In genomic region chr1:2045468-2046224, GRCh38 we compare ENCODE assay signal across 13 cellular contexts. TPM values are rescaled to one million over a fixed set of nuclear protein-coding genes. Genes with fewer than 3 reads are reported as not detected.
DNase-seq lines count a peak whose midpoint lies in the region; ATAC-seq, FAIRE-seq and TF ChIP-seq lines count a peak whose summit lies in the region.
"Had no signal": no experiment of that assay in that cellular context is flagged by ENCODE, and none has a peak within 500 bp of the region (broad histone marks: within the 10 kb centered on the region; RNA-seq: fewer than 3 reads in every experiment).

No MANE protein-coding gene starts in this region.

- no peak overlapping the region for H3K4me3 ChIP-seq in K562
- no peak overlapping the region for H3K4me3 ChIP-seq in mesenchymal stem cell (ENCODE audit: insufficient read depth in 1 of 2, low read depth in 1 of 2, low read length in 2 of 2)

- no peak overlapping the region for H4K91ac ChIP-seq in mesenchymal stem cell (ENCODE audit: low read length)

- peaks cover 3% of the 10 kb centered on the region for H3K9me1 ChIP-seq in K562 (ENCODE audit: control insufficient read depth, insufficient read depth, low read length)

- H4K20me1 ChIP-seq in K562 (replicated peaks; ENCODE audit: control insufficient read depth, insufficient read depth, low read length) = peaks cover 25% of the 10 kb centered on the region

- H2AK5ac ChIP-seq in mesenchymal stem cell (ENCODE audit: low read length, severe bottlenecking) = no peak overlapping the region

- H3K4me1 Mint-ChIP-seq in stimulated activated naive CD8-positive, alpha-beta T cell treated with anti-CD3 and anti-CD28 coated beads, Interleukin-15, Interleukin-2, amounts not matched to agents 100 ng/mL and 50 ng/mL, for 24 hours (ENCODE audit: low read depth) = peaks cover 27% of the 10 kb centered on the region

- H3K27me3 ChIP-seq in K562 (ENCODE audit: control insufficient read depth in 2 of 2, insufficient read depth in 2 of 2, low read length in 2 of 2) (peaks cover 29 to 64% of the 10 kb centered on the region in 2 experiments; a peak in 4 of 5 replicates), mesenchymal stem cell (ENCODE audit: control insufficient read depth in 1 of 2, insufficient read depth in 1 of 2, low read length in 2 of 2) (peaks cover 23 to 61% of the 10 kb centered on the region in 2 experiments)

- H3K36me3 ChIP-seq in K562 (ENCODE audit: control insufficient read depth, insufficient read depth, low read length) (no peaks in the 10 kb centered on the region), mesenchymal stem cell (ENCODE audit: control insufficient read depth in 1 of 2, insufficient read depth in 2 of 2, low read depth in 1 of 2, low read length in 2 of 2) (no peaks in the 10 kb centered on the region)

- H3K79me2 ChIP-seq in K562 (ENCODE audit: control insufficient read depth, insufficient read depth, low read length) = no peaks in the 10 kb centered on the region

- CTCF ChIA-PET in K562 (lab: Yijun Ruan, JAX; ENCODE audit: low intra/inter-chr PET ratio) = interaction anchor here (1.0 to 5.4 kb wide), 4 partner anchors 46 to 110 kb away, joined by 3 to 47 read pairs (median 11); no protein-coding TSS in a partner anchor

- peaks cover 4% of the 10 kb centered on the region for H3K79me1 ChIP-seq in mesenchymal stem cell (replicated peaks; ENCODE audit: low read length, poor library complexity, severe bottlenecking)

- no peak overlapping the region for H3K27ac ChIP-seq in K562 (ENCODE audit: extremely low read depth, low read depth, low read length)
- no peak overlapping the region for H3K27ac ChIP-seq in mesenchymal stem cell (ENCODE audit: low read length, poor library complexity, severe bottlenecking)
- H3K27ac ChIP-seq: HL-60 had no signal

- TF ChIP-seq CTCF in K562 (IDR thresholded peaks at IDR 0.05 in 2 of 3, conservative IDR thresholded peaks at IDR 0.05 in 1 of 3; ENCODE audit: insufficient read depth in 2 of 3, low read depth in 1 of 3, low read length in 3 of 3) = no peak

- TF ChIP-seq RAD21 in K562 (CRISPR knock-in tag; conservative IDR thresholded peaks at IDR 0.05 in 1 of 2, IDR thresholded peaks at IDR 0.05 in 1 of 2) = no peak

- no peak overlapping the region for H2BK5ac ChIP-seq in mesenchymal stem cell (ENCODE audit: low read depth, low read length, poor library complexity, severe bottlenecking)

- H2AFZ ChIP-seq in K562 (ENCODE audit: low read depth, low read length) (no peak overlapping the region), mesenchymal stem cell (ENCODE audit: low read depth, low read length) (no peak overlapping the region)

- FAIRE-seq in K562 (lab: Jason Lieb, UNC) = peak; percentile 75

- WGBS in K562 (ENCODE audit: insufficient coverage, low coverage, missing lambda C conversion rate) = under 1% methylated on average over 18 of the region's 18 CpGs
- 75% methylated on average over 17 of the region's 18 CpGs for WGBS in mesenchymal stem cell

- no peaks in the 10 kb centered on the region for H3K9me3 Mint-ChIP-seq in stimulated activated naive CD8-positive, alpha-beta T cell treated with anti-CD3 and anti-CD28 coated beads, Interleukin-15, Interleukin-2, amounts not matched to agents 100 ng/mL and 50 ng/mL, for 24 hours
- H3K9me3 Mint-ChIP-seq: stimulated activated memory B cell treated with anti-CD40 and anti-IgM and Interleukin-4, amounts not matched to agents 10 μg/mL and 1 μg/mL and 100 μg/mL, for 72 hours had no signal

- H3K36me3 Mint-ChIP-seq in stimulated activated naive CD8-positive, alpha-beta T cell treated with anti-CD3 and anti-CD28 coated beads, Interleukin-15, Interleukin-2, amounts not matched to agents 100 ng/mL and 50 ng/mL, for 24 hours (ENCODE audit: low read depth) = no peaks in the 10 kb centered on the region
- H3K36me3 Mint-ChIP-seq: stimulated activated memory B cell treated with anti-CD40 and anti-IgM and Interleukin-4, amounts not matched to agents 10 μg/mL and 1 μg/mL and 100 μg/mL, for 72 hours had no signal

- no peak overlapping the region for H3K23ac ChIP-seq in mesenchymal stem cell (ENCODE audit: low read length in 2 of 2)

- H3K18ac ChIP-seq in mesenchymal stem cell (ENCODE audit: low read depth in 1 of 2, low read length in 2 of 2) = no peak overlapping the region

- peak overlapping the region; percentile 67 for H3K27ac Mint-ChIP-seq in stimulated activated naive CD8-positive, alpha-beta T cell treated with anti-CD3 and anti-CD28 coated beads, Interleukin-15, Interleukin-2, amounts not matched to agents 100 ng/mL and 50 ng/mL, for 24 hours
- H3K27ac Mint-ChIP-seq: stimulated activated memory B cell treated with anti-CD40 and anti-IgM and Interleukin-4, amounts not matched to agents 10 μg/mL and 1 μg/mL and 100 μg/mL, for 72 hours had no signal

- H3K4me2 ChIP-seq in K562 (ENCODE audit: insufficient read depth, low read length) = no peak overlapping the region
- H3K4me2 ChIP-seq in mesenchymal stem cell (ENCODE audit: low read length, poor library complexity, severe bottlenecking) = no peak overlapping the region

- H3K4me1 ChIP-seq in K562 (replicated peaks in 1 of 2; ENCODE audit: control insufficient read depth in 2 of 2, insufficient read depth in 2 of 2, low read length in 2 of 2) (peaks cover 0 to 54% of the 10 kb centered on the region in 2 experiments; a peak in 2 of 5 replicates), mesenchymal stem cell (ENCODE audit: control insufficient read depth, insufficient read depth, low read depth, low read length) (peaks cover 18% of the 10 kb centered on the region)

- no peak for TF ChIP-seq EP300 in K562 (IDR thresholded peaks at IDR 0.05; ENCODE audit: low read length)

- peak overlapping the region; percentile 47 for H3K4me3 Mint-ChIP-seq in stimulated activated naive CD8-positive, alpha-beta T cell treated with anti-CD3 and anti-CD28 coated beads, Interleukin-15, Interleukin-2, amounts not matched to agents 100 ng/mL and 50 ng/mL, for 24 hours

- no TSS peak for BruUV-seq in K562 (replicated peaks; lab: Mats Ljungman, UMichigan)

- H4K8ac ChIP-seq in mesenchymal stem cell (ENCODE audit: low read length) = no peak overlapping the region

- no peak for DNase-seq in stimulated activated naive CD8-positive, alpha-beta T cell treated with anti-CD3 and anti-CD28 coated beads, Interleukin-15, Interleukin-2, amounts not matched to agents 100 U/mL and 50 U/mL, for 24 hours
- DNase-seq in K562 (ENCODE audit: extremely low read depth in 1 of 4, low spot score in 3 of 4) = no peak
- peak; percentile 24 for DNase-seq in mesenchymal stem cell
- no peak for DNase-seq in NCI-H82 (lab: John Stamatoyannopoulos, UW)
- no peak for DNase-seq in stimulated activated CD4-positive, alpha-beta T cell treated with anti-CD3 and anti-CD28 coated beads, Interleukin-2, amount 100 ng/mL, for 48 hours
- no peak for DNase-seq in NCI-H146 (lab: John Stamatoyannopoulos, UW)

- no peak for TF ChIP-seq POLR2A in K562 (conservative IDR thresholded peaks at IDR 0.05)

- peaks cover 19% of the 10 kb centered on the region for H3K27me3 Mint-ChIP-seq in stimulated activated naive CD8-positive, alpha-beta T cell treated with anti-CD3 and anti-CD28 coated beads, Interleukin-15, Interleukin-2, amounts not matched to agents 100 ng/mL and 50 ng/mL, for 24 hours

- H3K9me3 ChIP-seq in K562 (replicated peaks; ENCODE audit: control insufficient read depth, insufficient read depth, low read depth, low read length) (no peaks in the 10 kb centered on the region), mesenchymal stem cell (ENCODE audit: control insufficient read depth, low read length) (no peaks in the 10 kb centered on the region)

- no peak overlapping the region for H2BK15ac ChIP-seq in mesenchymal stem cell (ENCODE audit: low read depth, poor library complexity, severe bottlenecking)

- H3K4ac ChIP-seq in mesenchymal stem cell (ENCODE audit: low read depth in 1 of 2, low read length in 2 of 2) = no peak overlapping the region

- H3K9ac ChIP-seq in K562 (ENCODE audit: insufficient read depth in 1 of 2, low read depth in 2 of 2, low read length in 2 of 2) (no peak overlapping the region), mesenchymal stem cell (ENCODE audit: low read length) (peak overlapping the region; percentile 70)

- H2BK12ac ChIP-seq in mesenchymal stem cell (ENCODE audit: low read length in 2 of 2) = no peak overlapping the region

- in situ Hi-C loops in K562 (cut with MboI) = no loop called here

- POLR2A ChIA-PET in K562 (lab: Yijun Ruan, JAX) = interaction anchor here (0.7 to 1.5 kb wide), 5 partner anchors 11 to 288 kb away, joined by 3 to 4 read pairs (median 3); no protein-coding TSS in a partner anchor

- no peak overlapping the region for H3K14ac ChIP-seq in mesenchymal stem cell (ENCODE audit: low read length in 2 of 2)

- no peak for ATAC-seq in stimulated activated naive CD8-positive, alpha-beta T cell treated with anti-CD3 and anti-CD28 coated beads, Interleukin-15, Interleukin-2, amounts not matched to agents 100 U/mL and 50 U/mL, for 24 hours
- ATAC-seq in K562 (no peak), HG03469 (IDR thresholded peaks at IDR 0.05; ENCODE audit: unreplicated experiment) (no peak)

- H2BK120ac ChIP-seq in mesenchymal stem cell (ENCODE audit: low read depth, low read length) = no peak overlapping the region

- intact Hi-C loops in K562 (cut with micrococcal nuclease) = loop anchor here (1.0 to 2.0 kb wide), 2 partner anchors 85 to 101 kb away; no protein-coding TSS in a partner anchor

RNA-seq across cellular contexts. Expression of gene PRKCZ, which starts 4.6 kb away (rescaled TPM):
- total RNA-seq in K562 (2011; cell fraction: chromatin; rRNA removed; ENCODE audit: low replicate concordance) = 5.9 and 8.3 TPM in 2 replicates
- total RNA-seq in K562 (2011; cell fraction: nucleolus; rRNA removed) = 4.3 and 5.5 TPM in 2 replicates
- total RNA-seq in K562 (2011; cell fraction: nucleoplasm; rRNA removed) = 4.7 and 5.4 TPM in 2 replicates
- total RNA-seq in K562 (2014; rRNA removed) (1.6 and 2.3 TPM in 2 replicates), K562 (2014; rRNA removed; fragmentation: Illumina TruSeq; extraction: Trizol) (0.45 and 0.84 TPM in 2 replicates), K562 (2015; rRNA removed; fragmentation: Illumina TruSeq; extraction: Trizol) (0.69 and 0.83 TPM in 2 replicates), K562 (2021) (3.1 and 3.5 TPM in 2 replicates)
- polyA plus RNA-seq in K562 (2011; rRNA removed) (1.7 and 1.9 TPM in 2 replicates), K562 (2014; fragmentation: Illumina TruSeq; extraction: Trizol) (1.3 TPM in 2 replicates), K562 (2014; fragmentation: Nextera tagmentation; extraction: Ambion mirVana) (under 1 TPM; 0.07 to 0.25 TPM), K562 (2014; rRNA removed) (2.3 and 2.9 TPM in 2 replicates)
- polyA plus RNA-seq in K562 (2011; cell fraction: cytosol; rRNA removed) = 0.87 and 2.2 TPM in 2 replicates
- polyA plus RNA-seq in K562 (2011; cell fraction: nucleus; rRNA removed) = 5.3 and 9.5 TPM in 2 replicates
- 1.2 and 4.5 TPM in 2 replicates for polyA plus RNA-seq in K562 (2012)
- 0.60 and 1.4 TPM in 2 replicates for polyA minus RNA-seq in K562 (2011; rRNA and poly(A)+ RNA removed)
- 1.5 and 1.8 TPM in 2 replicates for polyA minus RNA-seq in K562 (2011; cell fraction: cytosol; rRNA and poly(A)+ RNA removed)
- 0.81 and 1.7 TPM in 2 replicates for polyA minus RNA-seq in K562 (2011; cell fraction: nucleus; rRNA and poly(A)+ RNA removed)
- 0.99 TPM for polyA plus RNA-seq in mesenchymal stem cell (2013, experiment 1 of 2)
- polyA plus RNA-seq in mesenchymal stem cell (2013, experiment 2 of 2) = 0.74 TPM

RNA-seq across cellular contexts. Expression of gene GABRD, which starts 26.5 kb away (rescaled TPM):
- not detected in 2 replicates for total RNA-seq in K562 (2011; cell fraction: chromatin; rRNA removed; ENCODE audit: low replicate concordance)
- total RNA-seq in K562 (2011; cell fraction: nucleolus; rRNA removed) = not detected in 2 replicates
- total RNA-seq in K562 (2011; cell fraction: nucleoplasm; rRNA removed) = not detected in 2 replicates
- total RNA-seq in K562 (2014; rRNA removed) (not detected in 2 replicates), K562 (2014; rRNA removed; fragmentation: Illumina TruSeq; extraction: Trizol) (0.07 TPM in 1 of 2 replicates, not detected in the other), K562 (2015; rRNA removed; fragmentation: Illumina TruSeq; extraction: Trizol) (not detected in 2 replicates), K562 (2021) (not detected in 2 replicates)
- polyA plus RNA-seq in K562 (2011; rRNA removed) (not detected in 2 replicates), K562 (2014; fragmentation: Illumina TruSeq; extraction: Trizol) (not detected in 2 replicates), K562 (2014; fragmentation: Nextera tagmentation; extraction: Ambion mirVana) (not detected), K562 (2014; rRNA removed) (not detected in 2 replicates)
- not detected in 2 replicates for polyA plus RNA-seq in K562 (2011; cell fraction: cytosol; rRNA removed)
- not detected in 2 replicates for polyA plus RNA-seq in K562 (2011; cell fraction: nucleus; rRNA removed)
- 0.04 and 0.07 TPM in 2 replicates for polyA plus RNA-seq in K562 (2012)
- not detected in 2 replicates for polyA minus RNA-seq in K562 (2011; rRNA and poly(A)+ RNA removed)
- not detected in 2 replicates for polyA minus RNA-seq in K562 (2011; cell fraction: cytosol; rRNA and poly(A)+ RNA removed)
- polyA minus RNA-seq in K562 (2011; cell fraction: nucleus; rRNA and poly(A)+ RNA removed) = not detected in 2 replicates
- polyA plus RNA-seq in mesenchymal stem cell (2013, experiment 1 of 2) = not detected
- polyA plus RNA-seq in mesenchymal stem cell (2013, experiment 2 of 2) = not detected
- total RNA-seq: M059J had no signal

RNA-seq across cellular contexts. Expression of gene CFAP74, which starts 42.1 kb away (rescaled TPM):
- not detected in 2 replicates for total RNA-seq in K562 (2011; cell fraction: chromatin; rRNA removed; ENCODE audit: low replicate concordance)
- total RNA-seq in K562 (2011; cell fraction: nucleolus; rRNA removed) = not detected in 2 replicates
- total RNA-seq in K562 (2011; cell fraction: nucleoplasm; rRNA removed) = not detected in 2 replicates
- total RNA-seq in K562 (2014; rRNA removed) = 0.04 and 0.05 TPM in 2 replicates
- 0.15 and 0.41 TPM in 2 replicates for total RNA-seq in K562 (2014; rRNA removed; fragmentation: Illumina TruSeq; extraction: Trizol)
- total RNA-seq in K562 (2015; rRNA removed; fragmentation: Illumina TruSeq; extraction: Trizol) = 0.08 TPM in 1 of 2 replicates, not detected in the other
- not detected in 2 replicates for total RNA-seq in K562 (2021)
- not detected in 2 replicates for polyA plus RNA-seq in K562 (2011; rRNA removed)
- not detected in 2 replicates for polyA plus RNA-seq in K562 (2011; cell fraction: cytosol; rRNA removed)
- polyA plus RNA-seq in K562 (2011; cell fraction: nucleus; rRNA removed) = not detected in 2 replicates
- polyA plus RNA-seq in K562 (2012) = 0.05 and 2.2 TPM in 2 replicates
- polyA plus RNA-seq in K562 (2014; fragmentation: Illumina TruSeq; extraction: Trizol) = not detected in 2 replicates
- polyA plus RNA-seq in K562 (2014; fragmentation: Nextera tagmentation; extraction: Ambion mirVana) = not detected
- 0.03 and 0.04 TPM in 2 replicates for polyA plus RNA-seq in K562 (2014; rRNA removed)
- not detected in 2 replicates for polyA minus RNA-seq in K562 (2011; rRNA and poly(A)+ RNA removed)
- polyA minus RNA-seq in K562 (2011; cell fraction: cytosol; rRNA and poly(A)+ RNA removed) = not detected in 2 replicates
- polyA minus RNA-seq in K562 (2011; cell fraction: nucleus; rRNA and poly(A)+ RNA removed) = not detected in 2 replicates
- 0.14 TPM for polyA plus RNA-seq in mesenchymal stem cell (2013, experiment 1 of 2)
- polyA plus RNA-seq in mesenchymal stem cell (2013, experiment 2 of 2) = 0.26 TPM
- total RNA-seq: cardiac septum, esophagus mucosa, M059J had no signal
